ENCODE assay signal across 2 cellular contexts in genomic region chr3:164320962-164321361, GRCh38.
TF ChIP-seq lines count a peak whose summit lies in the region.

No MANE protein-coding gene starts in this region.

TF ChIP-seq in H1, 55 proteins besides CTCF, POLR2A, EP300 and RAD21:
- TF ChIP-seq CTBP2 (IDR thresholded peaks at IDR 0.05; ENCODE audit: borderline replicate concordance, insufficient read depth, insufficient read length, low read length) (peak; percentile 52), HDAC6 (IDR thresholded peaks at IDR 0.05; ENCODE audit: low read depth, low read length) (no peak)

TF ChIP-seq in SK-N-SH, 30 proteins besides CTCF, POLR2A, EP300 and RAD21:
- TF ChIP-seq NRF1 (IDR thresholded peaks at IDR 0.05; ENCODE audit: low read depth, low read length) = no peak
- TF ChIP-seq USF2 (IDR thresholded peaks at IDR 0.05; ENCODE audit: borderline replicate concordance, low read depth, low read length) = no peak
- no peak for TF ChIP-seq FOSL2 (IDR thresholded peaks at IDR 0.05; ENCODE audit: borderline replicate concordance, low read depth)
- TF ChIP-seq TAF1 (IDR thresholded peaks at IDR 0.05; ENCODE audit: borderline replicate concordance, low read depth, low read length) = no peak
- no peak for TF ChIP-seq FOXM1 (IDR thresholded peaks at IDR 0.05; ENCODE audit: low read depth)
- TF ChIP-seq PBX3 (IDR thresholded peaks at IDR 0.05) = no peak
- no peak for TF ChIP-seq ELF1 (IDR thresholded peaks at IDR 0.05)
- TF ChIP-seq NFIC (IDR thresholded peaks at IDR 0.05; ENCODE audit: borderline replicate concordance) = no peak
- TF ChIP-seq GATA2 (CRISPR knock-in tag; IDR thresholded peaks at IDR 0.05) = no peak
- TF ChIP-seq USF1 (IDR thresholded peaks at IDR 0.05; ENCODE audit: borderline replicate concordance, low read depth) = no peak
- no peak for TF ChIP-seq RXRA (IDR thresholded peaks at IDR 0.05; ENCODE audit: borderline replicate concordance, low read depth)
- no peak for TF ChIP-seq GABPA (IDR thresholded peaks at IDR 0.05; ENCODE audit: low read depth)
- TF ChIP-seq SMC3 (IDR thresholded peaks at IDR 0.05; ENCODE audit: low read depth, low read length) = no peak
- TF ChIP-seq YY1 (IDR thresholded peaks at IDR 0.05; ENCODE audit: low read depth) = no peak
- no peak for TF ChIP-seq TEAD4 (IDR thresholded peaks at IDR 0.05; ENCODE audit: borderline replicate concordance, insufficient read depth)
- no peak for TF ChIP-seq ZBTB33 (IDR thresholded peaks at IDR 0.05; ENCODE audit: borderline replicate concordance, low read depth)
- TF ChIP-seq POLR2AphosphoS5 (IDR thresholded peaks at IDR 0.05; ENCODE audit: low read depth, low read length) = no peak
- no peak for TF ChIP-seq MEF2A (IDR thresholded peaks at IDR 0.05; ENCODE audit: borderline replicate concordance, low read depth)
- no peak for TF ChIP-seq RFX5 (IDR thresholded peaks at IDR 0.05; ENCODE audit: low read length)
- no peak for TF ChIP-seq MXI1 (IDR thresholded peaks at IDR 0.05; ENCODE audit: low read depth, low read length)
